Comparison of ENCODE assay signal across 8 cellular contexts in the genomic region with DNA sequence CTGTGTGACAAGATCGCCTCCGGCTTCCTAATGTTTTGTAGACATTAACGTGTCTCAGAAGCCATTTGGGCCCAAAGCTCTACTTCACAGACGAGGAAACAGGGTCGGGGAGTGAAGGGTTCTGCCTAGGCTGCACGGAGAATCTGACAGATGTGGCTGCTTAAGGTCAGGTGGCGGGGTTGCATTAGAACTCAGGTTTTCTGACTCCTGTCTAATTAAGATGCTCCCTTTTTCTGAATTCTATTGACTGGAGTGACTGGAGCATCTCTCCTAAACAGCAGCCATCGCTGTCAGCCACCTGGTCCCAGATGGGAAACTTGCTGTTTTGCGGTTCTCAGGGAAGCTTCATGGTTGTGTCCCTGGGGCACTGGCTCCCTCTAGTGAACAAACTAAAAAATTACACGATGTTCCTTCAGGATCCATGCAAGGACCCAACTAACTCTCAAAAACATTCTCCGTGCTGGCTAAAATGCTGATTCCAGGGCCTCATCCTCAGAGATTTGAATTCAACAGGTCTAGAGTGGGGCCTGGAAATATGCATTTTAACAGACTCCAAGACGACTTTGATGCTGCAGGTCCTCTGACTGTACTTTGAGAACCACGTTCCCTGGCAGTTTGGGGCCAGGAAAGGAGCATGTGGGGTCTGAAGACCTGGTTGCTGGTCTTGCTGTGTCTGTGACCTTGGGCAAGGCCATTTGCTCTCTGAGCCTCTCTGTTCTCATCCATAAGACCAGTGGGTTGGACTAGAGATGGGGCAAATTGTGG.
DNase-seq lines count a peak whose midpoint lies in the region; ATAC-seq and TF ChIP-seq lines count a peak whose summit lies in the region.

No MANE protein-coding gene starts in this region.

- peaks cover 10% of the 10 kb centered on the region for H3K9me3 ChIP-seq in Caco-2
- H3K9me3 ChIP-seq in adrenal gland (replicated peaks in 1 of 3) = no peaks in the 10 kb centered on the region
- peaks cover 0 to 9% (median 2%) of the 10 kb centered on the region in 12 donors for H3K9me3 ChIP-seq in heart left ventricle
- H3K9me3 ChIP-seq in psoas muscle = peaks cover 3% of the 10 kb centered on the region

- H3K27ac Mint-ChIP-seq in Caco-2 (ENCODE audit: unreplicated experiment) = no peak overlapping the region

- H3K4me3 ChIP-seq in Caco-2 (ENCODE audit: low read depth, low read length) = no peak overlapping the region
- no peak overlapping the region for H3K4me3 ChIP-seq in adrenal gland
- H3K4me3 ChIP-seq in heart left ventricle = no peak overlapping the region
- no peak overlapping the region for H3K4me3 ChIP-seq in psoas muscle

- TF ChIP-seq CTCF in Caco-2 (IDR thresholded peaks at IDR 0.05; ENCODE audit: insufficient read depth in 1 of 2, low read depth in 1 of 2, low read length in 1 of 2, severe bottlenecking in 1 of 2, unreplicated experiment in 1 of 2) (peak; percentile 81 to 86), adrenal gland (IDR thresholded peaks at IDR 0.05) (peak; percentile 64 to 80 (median 72)), heart left ventricle (IDR thresholded peaks at IDR 0.05) (peak; percentile 57 to 88 (median 76)), psoas muscle (IDR thresholded peaks at IDR 0.05) (peak; percentile 59)

- H3K4me1 ChIP-seq in Caco-2 (no peaks in the 10 kb centered on the region), adrenal gland (replicated peaks in 1 of 2) (no peaks in the 10 kb centered on the region), heart left ventricle (peaks cover 0 to 4% (median 0%) of the 10 kb centered on the region in 12 donors), psoas muscle (no peaks in the 10 kb centered on the region)

- H3K27ac ChIP-seq in adrenal gland (no peak overlapping the region), heart left ventricle (no peak overlapping the region), psoas muscle (no peak overlapping the region)

- DNase-seq in Caco-2 (peak; percentile 57 to 73), HPDE6-E6E7 (ENCODE audit: extremely low spot score) (peak; percentile 70), RKO (ENCODE audit: low spot score) (peak; percentile 65), adrenal gland (peak; percentile 23 to 65 (median 38)), heart left ventricle (peak in 2 of 5 donors; percentile 24 to 45), psoas muscle (no peak), COR-L47 (lab: John Stamatoyannopoulos, UW) (no peak)

- H3K36me3 ChIP-seq in Caco-2 (ENCODE audit: control insufficient read depth, insufficient read depth, low read length) (no peaks in the 10 kb centered on the region), adrenal gland (replicated peaks in 1 of 2) (no peaks in the 10 kb centered on the region), heart left ventricle (no peaks in the 10 kb centered on the region), psoas muscle (ENCODE audit: insufficient read depth in 1 of 2, low read depth in 1 of 2) (no peaks in the 10 kb centered on the region)

- intact Hi-C loops in Caco-2 (cut with micrococcal nuclease; ENCODE audit: unreplicated experiment) = loop anchor here (1.0 kb wide), 3 partner anchors 117 to 195 kb away; a partner anchor contains a TSS
- intact Hi-C loops in adrenal gland (cut with DNase I) = loop anchor here in 1 of 2 donors (5.0 kb wide), 1 partner anchor 194 kb away; no protein-coding TSS in a partner anchor
- intact Hi-C loops in heart left ventricle (cut with DNase I) = loop anchor here in 9 of 10 donors (1.0 to 2.0 kb wide), 2 partner anchors 195 to 196 kb away; no protein-coding TSS in a partner anchor
- intact Hi-C loops in psoas muscle (cut with DNase I) = loop anchor here in 1 of 2 donors (1.0 kb wide), 1 partner anchor 195 kb away; no protein-coding TSS in a partner anchor

- H3K4me3 Mint-ChIP-seq in Caco-2 (ENCODE audit: unreplicated experiment) = no peak overlapping the region

- CTCF ChIA-PET in Caco-2 (lab: Charles Lee) = interaction anchor here (0.5 to 2.5 kb wide), 12 partner anchors 12 to 554 kb away, joined by 3 to 59 read pairs (median 3); a partner anchor contains a TSS

- H3K9me3 Mint-ChIP-seq in Caco-2 (ENCODE audit: unreplicated experiment) = peaks cover 20% of the 10 kb centered on the region

- ATAC-seq in heart left ventricle (peak in 1 of 4 donors; percentile 72), psoas muscle (peak in 1 of 4 donors; percentile 49), GM21367 (IDR thresholded peaks at IDR 0.05; ENCODE audit: unreplicated experiment) (no peak)

- no TSS peak for BruUV-seq in Caco-2 (replicated peaks; lab: Mats Ljungman, UMichigan)

- no peaks in the 10 kb centered on the region for H3K27me3 ChIP-seq in Caco-2 (replicated peaks; ENCODE audit: control insufficient read depth, insufficient read depth, low read length)
- no peaks in the 10 kb centered on the region for H3K27me3 ChIP-seq in adrenal gland
- peaks cover 0 to 37% (median 12%) of the 10 kb centered on the region in 9 donors for H3K27me3 ChIP-seq in heart left ventricle
- peaks cover 0 to 6% (median 0%) of the 10 kb centered on the region in 3 donors for H3K27me3 ChIP-seq in psoas muscle (ENCODE audit: insufficient read depth in 3 of 3, low read length in 2 of 3)

- H3K27me3 Mint-ChIP-seq in Caco-2 (ENCODE audit: insufficient read depth, unreplicated experiment) = peaks cover 7% of the 10 kb centered on the region

- POLR2A ChIA-PET in Caco-2 (lab: Charles Lee) = no interaction called here

- H3K4me1 Mint-ChIP-seq in Caco-2 (ENCODE audit: low read depth, unreplicated experiment) = no peaks in the 10 kb centered on the region

- no peaks in the 10 kb centered on the region for H3K36me3 Mint-ChIP-seq in Caco-2 (ENCODE audit: insufficient read depth, unreplicated experiment)

- WGBS in adrenal gland, 4 donors = 39 to 48% (median 44%) methylated on average over 12 to 13 of the region's 13 CpGs
- 46 to 51% (median 48%) methylated on average over 13 of the region's 13 CpGs for WGBS in heart left ventricle, 4 donors
- WGBS in psoas muscle, 3 donors = 43 to 46% (median 44%) methylated on average over 13 of the region's 13 CpGs

- TF ChIP-seq POLR2A in adrenal gland (IDR thresholded peaks at IDR 0.05) = no peak
- TF ChIP-seq POLR2A in heart left ventricle (IDR thresholded peaks at IDR 0.05) = no peak

Comparison
In these comparisons a context has a peak if more than half of its experiments do, and no peak if none do; other contexts are left out.
1. DNase-seq: peak in Caco-2 (2 of 2), HPDE6-E6E7 (single experiment), RKO (single experiment) and adrenal gland (7 of 7); none in psoas muscle (0 of 2) and COR-L47 (single experiment).
2. Peak in every context shown above with its lines, with median percentiles within 50 percentile points of each other: CTCF ChIP-seq.